9 cellular contexts compared by ENCODE assay signal in genomic region chr6:43060755-43061633, GRCh38. TPM values are rescaled to one million over a fixed set of nuclear protein-coding genes. Genes with fewer than 3 reads are reported as not detected.
DNase-seq lines count a peak whose midpoint lies in the region; ATAC-seq and TF ChIP-seq lines count a peak whose summit lies in the region.
"Had no signal": no experiment of that assay in that cellular context is flagged by ENCODE, and none has a peak within 500 bp of the region (broad histone marks: within the 10 kb centered on the region; RNA-seq: fewer than 3 reads in every experiment).

No MANE protein-coding gene starts in this region.

- H3K36me3 Mint-ChIP-seq in activated T-cell treated with anti-CD3 and anti-CD28 coated beads, Interleukin-2, amount 50 U/mL, for 4 hours (ENCODE audit: insufficient read depth), result peaks cover 25% of the 10 kb centered on the region
- H3K36me3 Mint-ChIP-seq in activated naive CD8-positive, alpha-beta T cell, result peaks cover 11% of the 10 kb centered on the region

- H3K4me3 Mint-ChIP-seq in activated T-cell treated with anti-CD3 and anti-CD28 coated beads, Interleukin-2, amount 50 U/mL, for 4 hours, result peak overlapping the region; percentile 87
- H3K4me3 Mint-ChIP-seq in activated naive CD8-positive, alpha-beta T cell, result peak overlapping the region; percentile 97

- no peak for ATAC-seq in activated T-cell treated with anti-CD3 and anti-CD28 coated beads, Interleukin-2, amount 50 U/mL, for 4 hours
- no peak for ATAC-seq in lower lobe of right lung
- ATAC-seq in GM19452 (IDR thresholded peaks at IDR 0.05; ENCODE audit: unreplicated experiment), result no peak

- peaks cover 26% of the 10 kb centered on the region for H3K4me1 ChIP-seq in lower lobe of right lung
- H3K4me1 ChIP-seq in suprapubic skin, result peaks cover 26% of the 10 kb centered on the region

- H3K27me3 Mint-ChIP-seq in activated T-cell treated with anti-CD3 and anti-CD28 coated beads, Interleukin-2, amount 50 U/mL, for 4 hours (ENCODE audit: low read depth), result no peaks in the 10 kb centered on the region
- H3K27me3 Mint-ChIP-seq in activated naive CD8-positive, alpha-beta T cell, result no peaks in the 10 kb centered on the region

- H3K9me3 ChIP-seq in lower lobe of right lung (no peaks in the 10 kb centered on the region), suprapubic skin (no peaks in the 10 kb centered on the region)

- peak overlapping the region; percentile 89 for H3K27ac ChIP-seq in lower lobe of right lung
- no peak overlapping the region for H3K27ac ChIP-seq in suprapubic skin

- TF ChIP-seq POLR2A in suprapubic skin (IDR thresholded peaks at IDR 0.05), result no peak

- H3K36me3 ChIP-seq in lower lobe of right lung (peaks cover 51% of the 10 kb centered on the region), suprapubic skin (peaks cover 36% of the 10 kb centered on the region)

- intact Hi-C loops in lower lobe of right lung (cut with DNase I), result no loop called here

- H3K4me3 ChIP-seq in lower lobe of right lung, result peak overlapping the region; percentile 83
- peak overlapping the region; percentile 75 for H3K4me3 ChIP-seq in suprapubic skin

- 85% methylated on average over 11 of the region's 12 CpGs for WGBS in suprapubic skin

- TF ChIP-seq CTCF in lower lobe of right lung (IDR thresholded peaks at IDR 0.05) (no peak), suprapubic skin (IDR thresholded peaks at IDR 0.05) (no peak)

- H3K9me3 Mint-ChIP-seq in activated T-cell treated with anti-CD3 and anti-CD28 coated beads, Interleukin-2, amount 50 U/mL, for 4 hours, result no peaks in the 10 kb centered on the region
- no peaks in the 10 kb centered on the region for H3K9me3 Mint-ChIP-seq in activated naive CD8-positive, alpha-beta T cell (ENCODE audit: low read depth)

- peaks cover 32% of the 10 kb centered on the region for H3K4me1 Mint-ChIP-seq in activated T-cell treated with anti-CD3 and anti-CD28 coated beads, Interleukin-2, amount 50 U/mL, for 4 hours (ENCODE audit: low read depth)
- H3K4me1 Mint-ChIP-seq in activated naive CD8-positive, alpha-beta T cell (ENCODE audit: low read depth), result peaks cover 40% of the 10 kb centered on the region

- peak overlapping the region; percentile 80 for H3K27ac Mint-ChIP-seq in activated naive CD8-positive, alpha-beta T cell

- TF ChIP-seq EP300 in suprapubic skin (IDR thresholded peaks at IDR 0.05), result no peak

- DNase-seq in activated T-cell treated with anti-CD3 and anti-CD28 coated beads, Interleukin-2, amount 50 U/mL, for 4 hours, result no peak
- DNase-seq in activated T-cell treated with anti-CD3 and anti-CD28 coated beads, Interleukin-2, amount 50 U/mL, for 1 hour, result no peak
- DNase-seq in lower lobe of right lung (no peak), suprapubic skin (ENCODE audit: low spot score in 2 of 2) (no peak), NCI-H1092 (lab: John Stamatoyannopoulos, UW) (no peak), hippocampal formation (lab: John Stamatoyannopoulos, UW) (no peak)
- DNase-seq: NCI-H1694 had no signal

- H3K27me3 ChIP-seq in lower lobe of right lung (ENCODE audit: low read depth), result no peaks in the 10 kb centered on the region
- no peaks in the 10 kb centered on the region for H3K27me3 ChIP-seq in suprapubic skin

RNA-seq across cellular contexts. Expression of gene KLC4, which starts 1.6 kb away (rescaled TPM):
- 1 to 10 TPM; 5.4 to 9.1 (median 7.4) TPM for total RNA-seq in activated T-cell treated with anti-CD3 and anti-CD28 coated beads, Interleukin-2, amount 50 U/mL, for 4 hours
- total RNA-seq in lower lobe of right lung (45.2 TPM), suprapubic skin (10 to 100 TPM; 15.0 to 45.9 (median 24.4) TPM)

RNA-seq across cellular contexts. Expression of gene MRPL2, which starts 1.8 kb away (rescaled TPM):
- total RNA-seq in activated T-cell treated with anti-CD3 and anti-CD28 coated beads, Interleukin-2, amount 50 U/mL, for 4 hours, result 100 to 1,000 TPM in 2 of 3 donors, 10 to 100 TPM in 1; 93.3 to 120 (median 115) TPM
- total RNA-seq in lower lobe of right lung (40.1 TPM), suprapubic skin (10 to 100 TPM; 21.2 to 38.1 (median 25.9) TPM)

RNA-seq across cellular contexts. Expression of gene CUL7, which starts 7.3 kb away (rescaled TPM):
- 10 to 100 TPM; 13.2 to 15.0 (median 13.3) TPM for total RNA-seq in activated T-cell treated with anti-CD3 and anti-CD28 coated beads, Interleukin-2, amount 50 U/mL, for 4 hours
- total RNA-seq in lower lobe of right lung (16.1 TPM), suprapubic skin (10 to 100 TPM; 12.3 to 22.2 (median 15.5) TPM)

RNA-seq across cellular contexts. Expression of gene PTK7, which starts 15.1 kb away (rescaled TPM):
- total RNA-seq in activated T-cell treated with anti-CD3 and anti-CD28 coated beads, Interleukin-2, amount 50 U/mL, for 4 hours, result 1 to 10 TPM; 1.3 to 4.3 (median 1.9) TPM
- total RNA-seq in lower lobe of right lung, result 81.0 TPM
- total RNA-seq in suprapubic skin, result 10 to 100 TPM; 50.4 to 71.3 (median 66.3) TPM

RNA-seq across cellular contexts. Expression of gene RRP36, which starts 39.6 kb away (rescaled TPM):
- total RNA-seq in activated T-cell treated with anti-CD3 and anti-CD28 coated beads, Interleukin-2, amount 50 U/mL, for 4 hours, result 100 to 1,000 TPM in 2 of 3 donors, 10 to 100 TPM in 1; 98.1 to 103 (median 100) TPM
- total RNA-seq in lower lobe of right lung, result 35.3 TPM
- total RNA-seq in suprapubic skin, result 10 to 100 TPM; 30.8 to 66.6 (median 53.6) TPM
